ENCODE assay signal across 1 cellular context in the genomic region with DNA sequence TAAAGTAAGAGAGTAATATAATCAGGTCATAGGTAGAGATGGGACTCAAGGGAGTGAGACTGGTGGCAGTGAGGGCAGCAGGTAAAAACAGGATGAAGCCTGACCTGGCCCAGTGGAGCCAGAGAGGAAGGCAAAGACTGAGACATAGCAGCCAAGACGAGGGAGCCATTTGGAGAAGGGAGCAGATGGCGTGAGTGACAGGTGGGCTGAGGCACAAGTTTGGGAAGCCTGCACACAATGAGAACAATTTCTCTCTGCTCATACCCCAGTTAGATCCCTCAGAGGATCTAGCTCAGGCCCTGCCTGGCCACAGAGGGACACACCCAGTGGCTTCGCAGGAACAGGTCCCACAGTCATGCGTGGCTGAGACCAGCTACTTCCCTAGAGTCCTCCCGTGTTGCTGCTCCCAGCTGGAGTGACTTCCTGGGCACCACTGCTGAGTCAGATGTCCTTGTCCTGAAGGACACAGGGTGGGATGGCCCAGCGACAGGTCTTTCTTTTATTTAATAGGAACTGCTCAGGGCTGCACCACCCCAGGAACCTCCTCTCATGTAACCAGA.
TF ChIP-seq lines count a peak whose summit lies in the region.

No MANE protein-coding gene starts in this region.

TF ChIP-seq in K562, 482 proteins besides CTCF, POLR2A, EP300 and RAD21 (continued from another document):
- TF ChIP-seq, protein P1, sequence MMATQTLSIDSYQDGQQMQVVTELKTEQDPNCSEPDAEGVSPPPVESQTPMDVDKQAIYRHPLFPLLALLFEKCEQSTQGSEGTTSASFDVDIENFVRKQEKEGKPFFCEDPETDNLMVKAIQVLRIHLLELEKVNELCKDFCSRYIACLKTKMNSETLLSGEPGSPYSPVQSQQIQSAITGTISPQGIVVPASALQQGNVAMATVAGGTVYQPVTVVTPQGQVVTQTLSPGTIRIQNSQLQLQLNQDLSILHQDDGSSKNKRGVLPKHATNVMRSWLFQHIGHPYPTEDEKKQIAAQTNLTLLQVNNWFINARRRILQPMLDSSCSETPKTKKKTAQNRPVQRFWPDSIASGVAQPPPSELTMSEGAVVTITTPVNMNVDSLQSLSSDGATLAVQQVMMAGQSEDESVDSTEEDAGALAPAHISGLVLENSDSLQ (IDR thresholded peaks at IDR 0.05) = peak; percentile 68
- TF ChIP-seq CHD2 (IDR thresholded peaks at IDR 0.05; ENCODE audit: low read depth, low read length) = no peak
- peak; percentile 57 for TF ChIP-seq ESRRA (IDR thresholded peaks at IDR 0.05; ENCODE audit: borderline replicate concordance, low read depth)
- TF ChIP-seq PRPF4 (IDR thresholded peaks at IDR 0.05; ENCODE audit: insufficient read depth, low read depth, low read length, poor library complexity, severe bottlenecking) = no peak
